ENCODE assay signal across 8 cellular contexts in the genomic region with DNA sequence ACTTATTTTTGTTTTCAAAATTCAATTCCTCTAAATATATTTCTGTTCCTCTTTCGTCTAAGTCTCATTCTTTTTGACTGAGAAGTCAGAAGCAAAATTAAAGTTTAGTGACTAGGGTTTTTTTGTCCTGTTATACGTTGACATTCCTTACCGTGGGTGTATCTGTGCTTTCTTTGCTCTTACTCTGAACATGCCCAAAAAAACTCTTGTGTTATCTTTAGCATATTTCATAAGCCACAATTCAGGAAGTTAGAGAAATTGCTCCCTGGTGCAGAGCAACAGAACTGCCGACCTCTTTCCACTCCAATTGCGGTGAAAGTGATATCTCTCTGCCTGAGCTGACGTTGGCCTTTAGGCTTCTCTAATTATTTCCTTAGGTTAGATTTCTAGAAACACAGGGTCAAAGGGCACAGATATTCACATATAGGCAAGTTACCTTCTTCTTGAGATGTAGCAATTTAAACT.
DNase-seq lines count a peak whose midpoint lies in the region; ATAC-seq and TF ChIP-seq lines count a peak whose summit lies in the region.

No MANE protein-coding gene starts in this region.

- H3K9me3 Mint-ChIP-seq in activated CD4-positive, alpha-beta memory T cell treated with anti-CD3 and anti-CD28 coated beads, Interleukin-2, amount 10 ng/mL, durations not matched to agents 7 days and 5 days = no peaks in the 10 kb centered on the region

- ATAC-seq in heart left ventricle = peak in 1 of 4 donors; percentile 2
- ATAC-seq in HG03442 (IDR thresholded peaks at IDR 0.05; ENCODE audit: unreplicated experiment) = no peak

- H3K27me3 Mint-ChIP-seq in activated CD4-positive, alpha-beta memory T cell treated with anti-CD3 and anti-CD28 coated beads, Interleukin-2, amount 10 ng/mL, durations not matched to agents 7 days and 5 days = no peaks in the 10 kb centered on the region

- POLR2A ChIA-PET in activated CD4-positive, alpha-beta memory T cell treated with anti-CD3 and anti-CD28 coated beads, Interleukin-2, amount 10 ng/mL, durations not matched to agents 7 days and 5 days (lab: Charles Lee) = interaction anchor here (1.0 to 1.6 kb wide), 4 partner anchors 8 to 151 kb away, joined by 3 to 5 read pairs (median 5); partner anchors contain the start of genes NCOR1 and UBB

- H3K36me3 ChIP-seq in GM06990 (ENCODE audit: control insufficient read depth, insufficient read depth, low read length) = no peaks in the 10 kb centered on the region; the same call in 1 of the 2 replicates
- no peaks in the 10 kb centered on the region for H3K36me3 ChIP-seq in heart left ventricle

- H3K9me3 ChIP-seq in heart left ventricle = no peaks in the 10 kb centered on the region

- 59 to 66% (median 61%) methylated on average over 6 of the region's 6 CpGs for WGBS in heart left ventricle, 4 donors

- H3K27ac ChIP-seq in HL-60 (replicated peaks) (peak overlapping the region; percentile 94), heart left ventricle (peak overlapping the region; percentile 76 to 96 (median 86))

- CTCF ChIA-PET in activated CD4-positive, alpha-beta memory T cell treated with anti-CD3 and anti-CD28 coated beads, Interleukin-2, amount 10 ng/mL, durations not matched to agents 7 days and 5 days (lab: Charles Lee) = interaction anchor here (1.2 kb wide), 1 partner anchor 18 kb away, joined by 4 read pairs; no protein-coding TSS in a partner anchor

- H3K4me3 Mint-ChIP-seq in activated CD4-positive, alpha-beta memory T cell treated with anti-CD3 and anti-CD28 coated beads, Interleukin-2, amount 10 ng/mL, durations not matched to agents 7 days and 5 days = peak overlapping the region; percentile 25

- peaks cover 0 to 43% (median 22%) of the 10 kb centered on the region in 12 donors for H3K4me1 ChIP-seq in heart left ventricle

- intact Hi-C loops in heart left ventricle (cut with DNase I) = no loop called here

- H3K27me3 ChIP-seq in GM06990 (replicated peaks; ENCODE audit: control insufficient read depth, insufficient read depth, low read length) = no peaks in the 10 kb centered on the region
- H3K27me3 ChIP-seq in HL-60 (ENCODE audit: insufficient read depth, poor library complexity, severe bottlenecking) = no peaks in the 10 kb centered on the region
- no peaks in the 10 kb centered on the region for H3K27me3 ChIP-seq in heart left ventricle

- TF ChIP-seq POLR2A in heart left ventricle (IDR thresholded peaks at IDR 0.05) = no peak

- peak; percentile 59 for DNase-seq in GM06990 (ENCODE audit: extremely low read depth, insufficient read length)
- DNase-seq in HL-60 (ENCODE audit: low read depth in 1 of 2, low spot score in 1 of 2) = peak; percentile 52 to 72
- peak; percentile 24 for DNase-seq in activated CD4-positive, alpha-beta memory T cell treated with anti-CD3 and anti-CD28 coated beads, Interleukin-2, amount 10 ng/mL, durations not matched to agents 7 days and 5 days
- DNase-seq in heart left ventricle = peak in 1 of 5 donors; percentile 8
- peak; percentile 46 for DNase-seq in smooth muscle cell of the brain vasculature (ENCODE audit: low read depth, low spot score)
- DNase-seq in NCI-H2029 treated with DMSO at 0.1 percent for 48 hours (lab: John Stamatoyannopoulos, UW) = no peak
- no peak for DNase-seq in GM10266 (ENCODE audit: extremely low spot score)

- H3K36me3 Mint-ChIP-seq in activated CD4-positive, alpha-beta memory T cell treated with anti-CD3 and anti-CD28 coated beads, Interleukin-2, amount 10 ng/mL, durations not matched to agents 7 days and 5 days (ENCODE audit: low read depth) = peaks cover 12% of the 10 kb centered on the region

- H3K4me3 ChIP-seq in GM06990 (replicated peaks; ENCODE audit: low read depth, low read length) (no peak overlapping the region; the same call in 1 of the 2 replicates), HL-60 (replicated peaks; ENCODE audit: insufficient read depth, low read length) (no peak overlapping the region), heart left ventricle (peak overlapping the region in 2 of 12 donors; percentile 15 to 43)

- peak overlapping the region; percentile 94 for H3K27ac Mint-ChIP-seq in activated CD4-positive, alpha-beta memory T cell treated with anti-CD3 and anti-CD28 coated beads, Interleukin-2, amount 10 ng/mL, durations not matched to agents 7 days and 5 days

- H3K4me1 Mint-ChIP-seq in activated CD4-positive, alpha-beta memory T cell treated with anti-CD3 and anti-CD28 coated beads, Interleukin-2, amount 10 ng/mL, durations not matched to agents 7 days and 5 days = peaks cover 49% of the 10 kb centered on the region

- TF ChIP-seq CTCF in GM06990 (IDR thresholded peaks at IDR 0.05; ENCODE audit: insufficient read depth, low read length, poor library complexity, severe bottlenecking) (no peak), HL-60 (IDR thresholded peaks at IDR 0.05; ENCODE audit: insufficient read depth, low read length) (no peak), heart left ventricle (IDR thresholded peaks at IDR 0.05) (no peak), GM10266 (IDR thresholded peaks at IDR 0.05; ENCODE audit: control insufficient read depth, insufficient read depth, low read depth, missing control alignments) (no peak)

Comparison
In these comparisons a context has a peak if more than half of its experiments do, and no peak if none do; other contexts are left out.
1. DNase-seq: peak in GM06990 (single experiment), HL-60 (2 of 2), activated CD4-positive, alpha-beta memory T cell treated with anti-CD3 and anti-CD28 coated beads, Interleukin-2, amount 10 ng/mL, durations not matched to agents 7 days and 5 days (single experiment) and smooth muscle cell of the brain vasculature (single experiment); none in NCI-H2029 treated with DMSO at 0.1 percent for 48 hours (single experiment) and GM10266 (single experiment).